In the genomic region with DNA sequence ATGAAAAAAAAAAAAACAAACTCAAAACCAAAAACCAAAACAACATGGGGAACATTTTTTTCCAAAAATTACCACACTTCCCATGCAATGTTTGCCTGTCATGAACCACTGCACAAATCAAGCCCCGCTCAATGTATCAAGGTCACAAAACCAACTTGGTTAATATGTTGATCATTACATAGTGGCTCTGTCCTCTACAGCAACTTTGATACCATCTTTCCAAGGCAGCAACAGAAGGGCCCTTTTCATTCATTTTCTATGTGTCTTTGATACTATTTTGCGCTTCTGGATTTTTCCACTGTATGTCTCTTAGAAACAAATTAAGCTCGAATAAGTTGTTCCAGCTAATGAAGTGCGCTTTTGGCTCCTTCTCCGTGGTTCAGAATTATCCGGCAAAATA, we compare ENCODE assay signal across 1 cellular context.
TF ChIP-seq lines count a peak whose summit lies in the region.

No MANE protein-coding gene starts in this region.

TF ChIP-seq in GM23338, 12 proteins besides CTCF, POLR2A, EP300 and RAD21 (continued from another document):
- TF ChIP-seq ZNF462 (CRISPR knock-in tag; IDR thresholded peaks at IDR 0.05) (no peak), EZH2 (IDR thresholded peaks at IDR 0.05; ENCODE audit: low read depth, unreplicated experiment) (no peak), NANOG (IDR thresholded peaks at IDR 0.05; ENCODE audit: borderline replicate concordance) (no peak), POLR2AphosphoS5 (IDR thresholded peaks at IDR 0.05; ENCODE audit: low read depth) (no peak), ZNF331 (CRISPR knock-in tag; IDR thresholded peaks at IDR 0.05; ENCODE audit: low read depth) (no peak), CREB1 (CRISPR knock-in tag; IDR thresholded peaks at IDR 0.05; ENCODE audit: low read depth) (no peak)
- TF ChIP-seq, protein P1, sequence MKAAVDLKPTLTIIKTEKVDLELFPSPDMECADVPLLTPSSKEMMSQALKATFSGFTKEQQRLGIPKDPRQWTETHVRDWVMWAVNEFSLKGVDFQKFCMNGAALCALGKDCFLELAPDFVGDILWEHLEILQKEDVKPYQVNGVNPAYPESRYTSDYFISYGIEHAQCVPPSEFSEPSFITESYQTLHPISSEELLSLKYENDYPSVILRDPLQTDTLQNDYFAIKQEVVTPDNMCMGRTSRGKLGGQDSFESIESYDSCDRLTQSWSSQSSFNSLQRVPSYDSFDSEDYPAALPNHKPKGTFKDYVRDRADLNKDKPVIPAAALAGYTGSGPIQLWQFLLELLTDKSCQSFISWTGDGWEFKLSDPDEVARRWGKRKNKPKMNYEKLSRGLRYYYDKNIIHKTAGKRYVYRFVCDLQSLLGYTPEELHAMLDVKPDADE (IDR thresholded peaks at IDR 0.05), result no peak
